1 cellular context compared by ENCODE assay signal in genomic region chr7:158704524-158705233, GRCh38.
A peak's percentile ranks its signal among the peaks of the same experiment; 100 is the strongest.
TF ChIP-seq lines count a peak whose summit lies in the region.

NCAPG2 (minus strand) TSS chr7:158704804; CDS start chr7:158701899, 2,905 bp downstream.

TF ChIP-seq in HepG2, 621 proteins besides CTCF, POLR2A, EP300 and RAD21 (continued from another document and continues in another):
- TF ChIP-seq HIVEP1 (CRISPR knock-in tag; IDR thresholded peaks at IDR 0.05) (peak; percentile 77; the same call in 1 of the 2 replicates), ATF6 (CRISPR knock-in tag; conservative IDR thresholded peaks at IDR 0.05) (no peak), NCOA2 (CRISPR knock-in tag; IDR thresholded peaks at IDR 0.05) (no peak), SIN3B (IDR thresholded peaks at IDR 0.05; ENCODE audit: low read length) (peak; percentile 89), RBAK (CRISPR knock-in tag; IDR thresholded peaks at IDR 0.05) (no peak), ZNF460 (CRISPR knock-in tag; IDR thresholded peaks at IDR 0.05; ENCODE audit: borderline replicate concordance) (no peak), ZNF792 (CRISPR knock-in tag; IDR thresholded peaks at IDR 0.05) (peak; percentile 75; the same call in 1 of the 2 replicates), SRSF1 (optimal IDR thresholded peaks at IDR 0.05; ENCODE audit: low read depth, low read length) (peak; percentile 79), CBX1 (IDR thresholded peaks at IDR 0.05; ENCODE audit: low read depth) (no peak), RORA (CRISPR knock-in tag; IDR thresholded peaks at IDR 0.05) (no peak), SETDB1 (CRISPR knock-in tag; IDR thresholded peaks at IDR 0.05; ENCODE audit: borderline replicate concordance) (no peak), SATB2 (CRISPR knock-in tag; IDR thresholded peaks at IDR 0.05) (no peak), ZBTB37 (CRISPR knock-in tag; IDR thresholded peaks at IDR 0.05) (no peak), DPF2 (CRISPR knock-in tag; IDR thresholded peaks at IDR 0.05; ENCODE audit: borderline replicate concordance, low read depth) (no peak), YEATS2 (CRISPR knock-in tag; IDR thresholded peaks at IDR 0.05; ENCODE audit: borderline replicate concordance) (peak; percentile 77), HNF4A (CRISPR knock-in tag; IDR thresholded peaks at IDR 0.05) (0 out of 2 replicates have a peak, but pooled peaks have one; percentile 7), ZNF768 (CRISPR knock-in tag; IDR thresholded peaks at IDR 0.05) (0 out of 2 replicates have a peak, but pooled peaks have one; percentile 11), ZNF3 (CRISPR knock-in tag; IDR thresholded peaks at IDR 0.05) (no peak), GFI1 (CRISPR knock-in tag; IDR thresholded peaks at IDR 0.05; ENCODE audit: borderline replicate concordance) (peak; percentile 57; the same call in 1 of the 2 replicates), KDM3A (CRISPR knock-in tag; IDR thresholded peaks at IDR 0.05; ENCODE audit: low read depth) (peak; percentile 64; the same call in 1 of the 2 replicates), AKNA (CRISPR knock-in tag; IDR thresholded peaks at IDR 0.05; ENCODE audit: borderline replicate concordance) (no peak), ZBTB10 (CRISPR knock-in tag; IDR thresholded peaks at IDR 0.05; ENCODE audit: borderline replicate concordance) (no peak), ELK4 (CRISPR knock-in tag; IDR thresholded peaks at IDR 0.05; ENCODE audit: borderline replicate concordance) (no peak), ZNF678 (CRISPR knock-in tag; IDR thresholded peaks at IDR 0.05) (no peak), ZNF136 (CRISPR knock-in tag; IDR thresholded peaks at IDR 0.05; ENCODE audit: low read depth) (no peak), TBP (CRISPR knock-in tag; IDR thresholded peaks at IDR 0.05) (no peak), TBX2 (CRISPR knock-in tag; IDR thresholded peaks at IDR 0.05; ENCODE audit: borderline replicate concordance) (peak; percentile 68), MXD1 (CRISPR knock-in tag; IDR thresholded peaks at IDR 0.05) (peak; percentile 58; the same call in 1 of the 2 replicates), ZNF556 (CRISPR knock-in tag; IDR thresholded peaks at IDR 0.05; ENCODE audit: borderline replicate concordance) (peak; percentile 62; the same call in 1 of the 2 replicates), MED8 (CRISPR knock-in tag; IDR thresholded peaks at IDR 0.05; ENCODE audit: insufficient replicate concordance) (peak; percentile 19), ZNF232 (CRISPR knock-in tag; IDR thresholded peaks at IDR 0.05; ENCODE audit: borderline replicate concordance) (no peak; the same call in 1 of the 2 replicates), GATAD1 (CRISPR knock-in tag; IDR thresholded peaks at IDR 0.05) (peak; percentile 84), ARHGAP35 (CRISPR knock-in tag; IDR thresholded peaks at IDR 0.05; ENCODE audit: borderline replicate concordance) (no peak), ZFP1 (CRISPR knock-in tag; IDR thresholded peaks at IDR 0.05) (0 out of 2 replicates have a peak, but pooled peaks have one; percentile 31)
- TF ChIP-seq, protein P1, sequence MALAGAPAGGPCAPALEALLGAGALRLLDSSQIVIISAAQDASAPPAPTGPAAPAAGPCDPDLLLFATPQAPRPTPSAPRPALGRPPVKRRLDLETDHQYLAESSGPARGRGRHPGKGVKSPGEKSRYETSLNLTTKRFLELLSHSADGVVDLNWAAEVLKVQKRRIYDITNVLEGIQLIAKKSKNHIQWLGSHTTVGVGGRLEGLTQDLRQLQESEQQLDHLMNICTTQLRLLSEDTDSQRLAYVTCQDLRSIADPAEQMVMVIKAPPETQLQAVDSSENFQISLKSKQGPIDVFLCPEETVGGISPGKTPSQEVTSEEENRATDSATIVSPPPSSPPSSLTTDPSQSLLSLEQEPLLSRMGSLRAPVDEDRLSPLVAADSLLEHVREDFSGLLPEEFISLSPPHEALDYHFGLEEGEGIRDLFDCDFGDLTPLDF (CRISPR knock-in tag; IDR thresholded peaks at IDR 0.05): peak; percentile 98
- TF ChIP-seq, protein P2, sequence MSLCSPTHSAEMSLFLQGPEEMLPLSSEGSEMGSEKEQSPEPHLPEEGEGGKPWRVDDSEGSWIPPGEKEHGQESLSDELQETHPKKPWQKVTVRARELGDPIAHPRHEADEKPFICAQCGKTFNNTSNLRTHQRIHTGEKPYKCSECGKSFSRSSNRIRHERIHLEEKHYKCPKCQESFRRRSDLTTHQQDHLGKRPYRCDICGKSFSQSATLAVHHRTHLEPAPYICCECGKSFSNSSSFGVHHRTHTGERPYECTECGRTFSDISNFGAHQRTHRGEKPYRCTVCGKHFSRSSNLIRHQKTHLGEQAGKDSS (CRISPR knock-in tag; IDR thresholded peaks at IDR 0.05; ENCODE audit: borderline replicate concordance, low read depth): no peak; the same call in 1 of the 2 replicates
